In genomic region chr17:39621523-39622379, GRCh38 we compare ENCODE assay signal across 8 cellular contexts. TPM values are rescaled to one million over a fixed set of nuclear protein-coding genes. Genes with fewer than 3 reads are reported as not detected.
DNase-seq lines count a peak whose midpoint lies in the region; ATAC-seq and TF ChIP-seq lines count a peak whose summit lies in the region.

No MANE protein-coding gene starts in this region.

- H3K27ac ChIP-seq in right lobe of liver: no peak overlapping the region

- ATAC-seq in HG03280 (IDR thresholded peaks at IDR 0.05; ENCODE audit: unreplicated experiment) (peak; percentile 71), right lobe of liver (peak; percentile 84 to 93 (median 88)), GM21528 (IDR thresholded peaks at IDR 0.05; ENCODE audit: low FRiP score, unreplicated experiment) (no peak)

- intact Hi-C loops in activated CD4-positive, alpha-beta T cell treated with anti-CD3 and anti-CD28 coated beads, Interleukin-2, amount 10 ng/mL, durations not matched to agents 24 days and 14 days (cut with micrococcal nuclease): loop anchor here (1.0 to 5.0 kb wide), 5 partner anchors 13 to 359 kb away; partner anchors contain the start of genes IKZF3, MIEN1 and PSMD3
- intact Hi-C loops in right lobe of liver (cut with DNase I): loop anchor here (5.0 to 10.0 kb wide), 4 partner anchors 53 to 131 kb away; no protein-coding TSS in a partner anchor

- peak overlapping the region; percentile 62 for H3K27ac Mint-ChIP-seq in activated CD4-positive, alpha-beta T cell treated with anti-CD3 and anti-CD28 coated beads, Interleukin-2, amount 10 ng/mL, durations not matched to agents 24 days and 14 days

- H3K9me3 Mint-ChIP-seq in activated CD4-positive, alpha-beta T cell treated with anti-CD3 and anti-CD28 coated beads, Interleukin-2, amount 10 ng/mL, durations not matched to agents 24 days and 14 days: no peaks in the 10 kb centered on the region

- H3K9me3 ChIP-seq in right lobe of liver: no peaks in the 10 kb centered on the region

- H3K4me3 Mint-ChIP-seq in activated CD4-positive, alpha-beta T cell treated with anti-CD3 and anti-CD28 coated beads, Interleukin-2, amount 10 ng/mL, durations not matched to agents 24 days and 14 days: peak overlapping the region; percentile 76

- H3K27me3 ChIP-seq in right lobe of liver: peaks cover 0 to 1% of the 10 kb centered on the region in 2 donors

- no peak overlapping the region for H3K4me3 ChIP-seq in choroid plexus epithelial cell (ENCODE audit: low read depth, low read length)
- no peak overlapping the region for H3K4me3 ChIP-seq in right lobe of liver

- TF ChIP-seq POLR2A in right lobe of liver (IDR thresholded peaks at IDR 0.05): no peak

- H3K4me1 ChIP-seq in right lobe of liver: no peaks in the 10 kb centered on the region

- H3K4me1 Mint-ChIP-seq in activated CD4-positive, alpha-beta T cell treated with anti-CD3 and anti-CD28 coated beads, Interleukin-2, amount 10 ng/mL, durations not matched to agents 24 days and 14 days: peaks cover 17% of the 10 kb centered on the region

- peak; percentile 78 for DNase-seq in NCI-H69 (lab: John Stamatoyannopoulos, UW)
- DNase-seq in activated CD4-positive, alpha-beta T cell treated with anti-CD3 and anti-CD28 coated beads, Interleukin-2, amount 10 ng/mL, durations not matched to agents 24 days and 14 days: peak; percentile 97
- DNase-seq in choroid plexus epithelial cell (ENCODE audit: low read depth): peak; percentile 85
- peak; percentile 84 to 89 (median 84) for DNase-seq in right lobe of liver
- peak; percentile 64 to 92 (median 81) for DNase-seq in stimulated activated CD4-positive, alpha-beta T cell treated with anti-CD3 and anti-CD28 coated beads, TNF-alpha, amount 100 ng/mL, for 1 hour (ENCODE audit: low read depth in 3 of 3, low spot score in 1 of 3)

- H3K36me3 Mint-ChIP-seq in activated CD4-positive, alpha-beta T cell treated with anti-CD3 and anti-CD28 coated beads, Interleukin-2, amount 10 ng/mL, durations not matched to agents 24 days and 14 days (ENCODE audit: low read depth): no peaks in the 10 kb centered on the region

- TF ChIP-seq CTCF in GM12872 (IDR thresholded peaks at IDR 0.05; ENCODE audit: insufficient read depth, low read depth, low read length): peak; percentile 100
- peak; percentile 100 for TF ChIP-seq CTCF in choroid plexus epithelial cell (conservative IDR thresholded peaks at IDR 0.05; ENCODE audit: low read depth, low read length)
- peak; percentile 99 to 100 (median 100) for TF ChIP-seq CTCF in right lobe of liver (IDR thresholded peaks at IDR 0.05)

- WGBS in right lobe of liver (ENCODE audit: insufficient coverage, low coverage, low lambda C conversion rate, missing lambda C conversion rate): 4% methylated on average over 19 of the region's 26 CpGs

- peaks cover 57% of the 10 kb centered on the region for H3K27me3 Mint-ChIP-seq in activated CD4-positive, alpha-beta T cell treated with anti-CD3 and anti-CD28 coated beads, Interleukin-2, amount 10 ng/mL, durations not matched to agents 24 days and 14 days

- no peaks in the 10 kb centered on the region for H3K36me3 ChIP-seq in right lobe of liver

RNA-seq across cellular contexts. Expression of gene PPP1R1B, which starts 5.0 kb away (rescaled TPM):
- total RNA-seq in activated CD4-positive, alpha-beta T cell treated with anti-CD3 and anti-CD28 coated beads, Interleukin-2, amount 10 ng/mL, durations not matched to agents 24 days and 14 days: not detected in 2 replicates
- total RNA-seq in right lobe of liver: under 1 TPM in 1 of 6 experiments, not detected in 5; 0.46 TPM

RNA-seq across cellular contexts. Expression of gene NEUROD2, which starts 14.0 kb away (rescaled TPM):
- total RNA-seq in activated CD4-positive, alpha-beta T cell treated with anti-CD3 and anti-CD28 coated beads, Interleukin-2, amount 10 ng/mL, durations not matched to agents 24 days and 14 days: not detected in 2 replicates
- not detected for total RNA-seq in right lobe of liver

RNA-seq across cellular contexts. Expression of gene STARD3, which starts 15.2 kb away (rescaled TPM):
- 53.6 and 60.3 TPM in 2 replicates for total RNA-seq in activated CD4-positive, alpha-beta T cell treated with anti-CD3 and anti-CD28 coated beads, Interleukin-2, amount 10 ng/mL, durations not matched to agents 24 days and 14 days
- 10 to 100 TPM; 24.3 to 49.8 (median 28.0) TPM for total RNA-seq in right lobe of liver

RNA-seq across cellular contexts. Expression of gene TCAP, which starts 43.4 kb away (rescaled TPM):
- 0.83 and 1.0 TPM in 2 replicates for total RNA-seq in activated CD4-positive, alpha-beta T cell treated with anti-CD3 and anti-CD28 coated beads, Interleukin-2, amount 10 ng/mL, durations not matched to agents 24 days and 14 days
- 1 to 10 TPM in 4 of 6 experiments, under 1 TPM in 2; 0.49 to 4.3 (median 1.1) TPM for total RNA-seq in right lobe of liver

RNA-seq across cellular contexts. Expression of gene PNMT, which starts 46.5 kb away (rescaled TPM):
- not detected in 2 replicates for total RNA-seq in activated CD4-positive, alpha-beta T cell treated with anti-CD3 and anti-CD28 coated beads, Interleukin-2, amount 10 ng/mL, durations not matched to agents 24 days and 14 days
- total RNA-seq in right lobe of liver: under 1 TPM in 2 of 6 experiments, not detected in 4; 0.37 TPM
